Comparison of ENCODE assay signal across 22 cellular contexts in genomic region chr1:99552215-99552614, GRCh38.
DNase-seq lines count a peak whose midpoint lies in the region; ATAC-seq, FAIRE-seq and TF ChIP-seq lines count a peak whose summit lies in the region.
"Had no signal": no experiment of that assay in that cellular context is flagged by ENCODE, and none has a peak within 500 bp of the region (broad histone marks: within the 10 kb centered on the region; RNA-seq: fewer than 3 reads in every experiment).

No MANE protein-coding gene starts in this region.

- no peaks in the 10 kb centered on the region for H3K36me3 ChIP-seq in GM23248 (ENCODE audit: low read depth)
- H3K36me3 ChIP-seq in SK-N-SH (replicated peaks in 1 of 2; ENCODE audit: control insufficient read depth in 1 of 2, insufficient read depth in 2 of 2, low read length in 1 of 2) = no peaks in the 10 kb centered on the region
- no peaks in the 10 kb centered on the region for H3K36me3 ChIP-seq in K562 (ENCODE audit: control insufficient read depth, insufficient read depth, low read length)
- H3K36me3 ChIP-seq: BLaER1 had no signal

- 47 to 54% methylated on average over 1 of the region's 1 CpG for WGBS in GM23248 (ENCODE audit: low coverage in 1 of 2, low lambda C conversion rate in 2 of 2, missing lambda C conversion rate in 2 of 2), 2 experiments
- 19% methylated on average over 1 of the region's 1 CpG for WGBS in SK-N-SH (ENCODE audit: low lambda C conversion rate)
- 39% methylated on average over 1 of the region's 1 CpG for WGBS in K562 (ENCODE audit: insufficient coverage, low coverage, missing lambda C conversion rate)

- no peak for TF ChIP-seq POLR2A in K562 (conservative IDR thresholded peaks at IDR 0.05)

- no peak overlapping the region for H3K27ac Mint-ChIP-seq in activated CD4-positive, alpha-beta T cell treated with anti-CD3 and anti-CD28 coated beads, Interleukin-2, amount 10 ng/mL, durations not matched to agents 7 days and 5 days
- H3K27ac Mint-ChIP-seq: B cell; CD4-positive, CD25-positive, alpha-beta regulatory T cell; CD8-positive, alpha-beta T cell; GM23338; H9; HFFc6 had no signal

- in situ Hi-C loops in GM23248 (cut with MboI) (no loop called here), K562 (cut with MboI) (no loop called here)

- intact Hi-C loops in K562 (cut with micrococcal nuclease) = no loop called here
- intact Hi-C loops in posterior cingulate gyrus (cut with DNase I) = no loop called here

- TF ChIP-seq EP300 in SK-N-SH (IDR thresholded peaks at IDR 0.05; ENCODE audit: borderline replicate concordance in 1 of 2, low read depth in 1 of 2, low read length in 1 of 2) (no peak), K562 (IDR thresholded peaks at IDR 0.05; ENCODE audit: low read length) (no peak)

- H3K4me1 ChIP-seq in GM23248 (ENCODE audit: insufficient read depth) = peaks cover 12% of the 10 kb centered on the region
- H3K4me1 ChIP-seq in SK-N-SH (ENCODE audit: control insufficient read depth in 1 of 2, insufficient read depth in 2 of 2, low read depth in 1 of 2, low read length in 1 of 2) = peaks cover 3 to 20% of the 10 kb centered on the region in 2 experiments; a peak in 3 of 4 replicates
- H3K4me1 ChIP-seq in K562 (replicated peaks in 1 of 2; ENCODE audit: control insufficient read depth in 2 of 2, insufficient read depth in 2 of 2, low read length in 2 of 2) = no peaks in the 10 kb centered on the region
- H3K4me1 ChIP-seq: BLaER1, Caco-2 had no signal

- peak; percentile 15 for DNase-seq in AG10803 (ENCODE audit: low read depth)
- DNase-seq in GM23248 = peak; percentile 20
- DNase-seq in SK-N-SH = no peak
- DNase-seq in K562 (ENCODE audit: extremely low read depth in 1 of 4, low spot score in 3 of 4) = no peak
- DNase-seq in posterior cingulate gyrus = no peak
- DNase-seq in NCI-H128 (lab: John Stamatoyannopoulos, UW; ENCODE audit: unreplicated experiment) = no peak
- no peak for DNase-seq in activated CD4-positive, alpha-beta T cell treated with anti-CD3 and anti-CD28 coated beads, Interleukin-2, amount 10 ng/mL, durations not matched to agents 7 days and 5 days
- DNase-seq: Caco-2; CD4-positive, CD25-positive, alpha-beta regulatory T cell; CD8-positive, alpha-beta T cell; DMS153; DND-41; H9; HFFc6 had no signal

- H4K20me1 ChIP-seq in GM23248 (ENCODE audit: insufficient read depth) = no peaks in the 10 kb centered on the region
- H4K20me1 ChIP-seq in SK-N-SH (ENCODE audit: insufficient read depth) = no peaks in the 10 kb centered on the region
- no peaks in the 10 kb centered on the region for H4K20me1 ChIP-seq in K562 (replicated peaks; ENCODE audit: control insufficient read depth, insufficient read depth, low read length)
- H4K20me1 ChIP-seq: BLaER1 had no signal

- BruUV-seq in K562 (replicated peaks; lab: Mats Ljungman, UMichigan) = no TSS peak

- H3K4me3 ChIP-seq in AG10803 (ENCODE audit: low read length) (no peak overlapping the region), GM23248 (no peak overlapping the region), SK-N-SH (ENCODE audit: low read depth in 2 of 2, low read length in 1 of 2) (no peak overlapping the region), K562 (no peak overlapping the region)
- H3K4me3 ChIP-seq: BLaER1, GM23338 had no signal

- H2AFZ ChIP-seq in GM23248 (no peak overlapping the region), SK-N-SH (ENCODE audit: low read depth) (no peak overlapping the region), K562 (ENCODE audit: low read depth, low read length) (no peak overlapping the region)
- H2AFZ ChIP-seq: GM23338 had no signal

- TF ChIP-seq RAD21 in SK-N-SH (IDR thresholded peaks at IDR 0.05; ENCODE audit: low read length) = no peak
- TF ChIP-seq RAD21 in K562 (CRISPR knock-in tag; conservative IDR thresholded peaks at IDR 0.05 in 1 of 2, IDR thresholded peaks at IDR 0.05 in 1 of 2) = no peak

- H3K9me3 Mint-ChIP-seq in activated CD4-positive, alpha-beta T cell treated with anti-CD3 and anti-CD28 coated beads, Interleukin-2, amount 10 ng/mL, durations not matched to agents 7 days and 5 days = no peaks in the 10 kb centered on the region
- H3K9me3 Mint-ChIP-seq: CD8-positive, alpha-beta T cell; GM23338; H9; HFFc6 had no signal

- H3K9me2 ChIP-seq in GM23248 (ENCODE audit: insufficient read depth) (no peaks in the 10 kb centered on the region), SK-N-SH (no peaks in the 10 kb centered on the region)

- CTCF ChIA-PET in SK-N-SH (lab: Yijun Ruan, JAX) = no interaction called here
- CTCF ChIA-PET in K562 (lab: Yijun Ruan, JAX; ENCODE audit: low intra/inter-chr PET ratio) = no interaction called here
- CTCF ChIA-PET in activated CD4-positive, alpha-beta T cell treated with anti-CD3 and anti-CD28 coated beads, Interleukin-2, amount 10 ng/mL, durations not matched to agents 7 days and 5 days (lab: Charles Lee) = no interaction called here

- TF ChIP-seq CTCF in AG10803 (conservative IDR thresholded peaks at IDR 0.05; ENCODE audit: low read length) (no peak), SK-N-SH (IDR thresholded peaks at IDR 0.05) (no peak), K562 (IDR thresholded peaks at IDR 0.05 in 2 of 3, conservative IDR thresholded peaks at IDR 0.05 in 1 of 3; ENCODE audit: insufficient read depth in 2 of 3, low read depth in 1 of 3, low read length in 3 of 3) (no peak)

- H3K9me3 ChIP-seq in GM23248 (ENCODE audit: low read depth) (no peaks in the 10 kb centered on the region), SK-N-SH (no peaks in the 10 kb centered on the region), K562 (replicated peaks; ENCODE audit: control insufficient read depth, insufficient read depth, low read depth, low read length) (no peaks in the 10 kb centered on the region)
- H3K9me3 ChIP-seq: BLaER1, Caco-2 had no signal

- no peaks in the 10 kb centered on the region for H3K36me3 Mint-ChIP-seq in activated CD4-positive, alpha-beta T cell treated with anti-CD3 and anti-CD28 coated beads, Interleukin-2, amount 10 ng/mL, durations not matched to agents 7 days and 5 days (ENCODE audit: low read depth)
- H3K36me3 Mint-ChIP-seq: CD4-positive, CD25-positive, alpha-beta regulatory T cell; CD8-positive, alpha-beta T cell had no signal

- no peaks in the 10 kb centered on the region for H3K9me1 ChIP-seq in K562 (ENCODE audit: control insufficient read depth, insufficient read depth, low read length)

- ATAC-seq in K562 (no peak), HG02678 (IDR thresholded peaks at IDR 0.05; ENCODE audit: unreplicated experiment) (no peak)
- ATAC-seq: CD8-positive, alpha-beta T cell; GM23338; HCT116 had no signal

- no peaks in the 10 kb centered on the region for H3K4me1 Mint-ChIP-seq in activated CD4-positive, alpha-beta T cell treated with anti-CD3 and anti-CD28 coated beads, Interleukin-2, amount 10 ng/mL, durations not matched to agents 7 days and 5 days
- H3K4me1 Mint-ChIP-seq: B cell; CD4-positive, CD25-positive, alpha-beta regulatory T cell; GM23338; H9 had no signal

- peaks cover 11% of the 10 kb centered on the region for H3K27me3 Mint-ChIP-seq in activated CD4-positive, alpha-beta T cell treated with anti-CD3 and anti-CD28 coated beads, Interleukin-2, amount 10 ng/mL, durations not matched to agents 7 days and 5 days
- H3K27me3 Mint-ChIP-seq: CD4-positive, CD25-positive, alpha-beta regulatory T cell had no signal

- POLR2A ChIA-PET in SK-N-SH (lab: Yijun Ruan, JAX) = no interaction called here
- POLR2A ChIA-PET in K562 (lab: Yijun Ruan, JAX) = interaction anchor here (0.6 kb wide), 1 partner anchor 19 kb away, joined by 3 read pairs; no protein-coding TSS in a partner anchor
- POLR2A ChIA-PET in activated CD4-positive, alpha-beta T cell treated with anti-CD3 and anti-CD28 coated beads, Interleukin-2, amount 10 ng/mL, durations not matched to agents 7 days and 5 days (lab: Charles Lee) = no interaction called here

- no peak overlapping the region for H3K27ac ChIP-seq in GM23248
- H3K27ac ChIP-seq in SK-N-SH (ENCODE audit: low read depth in 2 of 2, low read length in 1 of 2) = no peak overlapping the region; a peak in 1 of 4 replicates
- no peak overlapping the region for H3K27ac ChIP-seq in K562 (ENCODE audit: extremely low read depth, low read depth, low read length)
- H3K27ac ChIP-seq: BLaER1, C4-2B had no signal

- H3K4me2 ChIP-seq in GM23248 (ENCODE audit: unreplicated experiment) = no peak overlapping the region
- no peak overlapping the region for H3K4me2 ChIP-seq in SK-N-SH
- H3K4me2 ChIP-seq in K562 (ENCODE audit: insufficient read depth, low read length) = no peak overlapping the region
- H3K4me2 ChIP-seq: BLaER1, GM23338 had no signal

- H3K9ac ChIP-seq in GM23248 (no peak overlapping the region), SK-N-SH (no peak overlapping the region), K562 (ENCODE audit: insufficient read depth in 1 of 2, low read depth in 2 of 2, low read length in 2 of 2) (no peak overlapping the region)
- H3K9ac ChIP-seq: BLaER1 had no signal

- no peak for FAIRE-seq in K562 (lab: Jason Lieb, UNC)
- FAIRE-seq: G401.6, GM19239 had no signal

- H3K27me3 ChIP-seq in GM23248 (replicated peaks; ENCODE audit: insufficient read depth) (no peaks in the 10 kb centered on the region), SK-N-SH (ENCODE audit: insufficient read depth) (no peaks in the 10 kb centered on the region), K562 (ENCODE audit: control insufficient read depth in 2 of 2, insufficient read depth in 2 of 2, low read length in 2 of 2) (no peaks in the 10 kb centered on the region)
- H3K27me3 ChIP-seq: BLaER1 had no signal

- no peaks in the 10 kb centered on the region for H3K79me2 ChIP-seq in GM23248 (ENCODE audit: insufficient read depth)
- H3K79me2 ChIP-seq in SK-N-SH (ENCODE audit: insufficient read depth) = no peaks in the 10 kb centered on the region
- H3K79me2 ChIP-seq in K562 (ENCODE audit: control insufficient read depth, insufficient read depth, low read length) = no peaks in the 10 kb centered on the region

- peaks cover 8% of the 10 kb centered on the region for H3F3A ChIP-seq in GM23248 (ENCODE audit: insufficient read depth)
- H3F3A ChIP-seq in SK-N-SH (replicated peaks; ENCODE audit: insufficient read depth) = peaks cover 31% of the 10 kb centered on the region

- H3K4me3 Mint-ChIP-seq in activated CD4-positive, alpha-beta T cell treated with anti-CD3 and anti-CD28 coated beads, Interleukin-2, amount 10 ng/mL, durations not matched to agents 7 days and 5 days = no peak overlapping the region
- H3K4me3 Mint-ChIP-seq: B cell; CD4-positive, CD25-positive, alpha-beta regulatory T cell; CD8-positive, alpha-beta T cell; GM23338; H9; HFFc6 had no signal

TF ChIP-seq in K562, 482 proteins besides CTCF, POLR2A, EP300 and RAD21:
- TF ChIP-seq ATF7 (IDR thresholded peaks at IDR 0.05) = peak; percentile 62; the same call in 1 of the 2 replicates
- no peak for TF ChIP-seq TCF7 (IDR thresholded peaks at IDR 0.05; ENCODE audit: borderline replicate concordance)
- peak; percentile 73 for TF ChIP-seq ATF3 (IDR thresholded peaks at IDR 0.05)
- TF ChIP-seq ATF3 (CRISPR knock-in tag; conservative IDR thresholded peaks at IDR 0.05) = no peak

Comparison
In these comparisons a context has a peak if more than half of its experiments do, and no peak if none do; other contexts are left out.
1. DNase-seq: peak in AG10803 (single experiment) and GM23248 (single experiment); none in SK-N-SH (single experiment), K562 (0 of 4), posterior cingulate gyrus (0 of 10), NCI-H128 (single experiment) and activated CD4-positive, alpha-beta T cell treated with anti-CD3 and anti-CD28 coated beads, Interleukin-2, amount 10 ng/mL, durations not matched to agents 7 days and 5 days (single experiment).